In genomic region chr1:159942700-159943640, GRCh38 we compare ENCODE assay signal across 26 cellular contexts. TPM values are rescaled to one million over a fixed set of nuclear protein-coding genes. Genes with fewer than 3 reads are reported as not detected.
DNase-seq lines count a peak whose midpoint lies in the region; ATAC-seq, FAIRE-seq and TF ChIP-seq lines count a peak whose summit lies in the region.
"Had no signal": no experiment of that assay in that cellular context is flagged by ENCODE, and none has a peak within 500 bp of the region (broad histone marks: within the 10 kb centered on the region; RNA-seq: fewer than 3 reads in every experiment).

No MANE protein-coding gene starts in this region.

- H3K9me3 ChIP-seq in spleen, result no peaks in the 10 kb centered on the region
- H3K9me3 ChIP-seq: BE2C, lower lobe of right lung had no signal

- H3K4me1 ChIP-seq in mesendoderm (ENCODE audit: control insufficient read depth, low read depth, low read length) (peaks cover 6% of the 10 kb centered on the region), spleen (peaks cover 0 to 20% (median 14%) of the 10 kb centered on the region in 6 donors)

- no peaks in the 10 kb centered on the region for H3K27me3 ChIP-seq in mesendoderm (ENCODE audit: insufficient read depth, low read length, poor library complexity)
- peaks cover 0 to 54% (median 21%) of the 10 kb centered on the region in 7 donors for H3K27me3 ChIP-seq in spleen (replicated peaks in 1 of 7)
- H3K27me3 ChIP-seq: BE2C had no signal

- no CpG with 5 or more reads among the region's 20 CpGs for WGBS in mesendoderm (ENCODE audit: extremely low coverage, insufficient coverage, low lambda C conversion rate)
- 82 to 92% (median 87%) methylated on average over 20 of the region's 20 CpGs for WGBS in spleen, 5 donors

- no peak overlapping the region for H3K4ac ChIP-seq in mesendoderm (ENCODE audit: low read depth, low read length)

- POLR2A ChIA-PET in WTC11 (lab: Charles Lee), result no interaction called here

- H4K8ac ChIP-seq in mesendoderm (ENCODE audit: low read depth, low read length), result no peak overlapping the region

- FAIRE-seq in GM12892 (lab: Jason Lieb, UNC), result no peak
- FAIRE-seq: colon, HTR-8/SVneo had no signal

- H3K79me2 ChIP-seq in mesendoderm (ENCODE audit: control insufficient read depth, insufficient read depth, low read length), result peaks cover 1% of the 10 kb centered on the region

- H3K4me1 Mint-ChIP-seq in WTC11, result peaks cover 47% of the 10 kb centered on the region

- ATAC-seq in WTC11, result no peak
- ATAC-seq: activated CD4-positive, alpha-beta T cell treated with anti-CD3 and anti-CD28 coated beads for 36 hours; lower lobe of right lung; Right ventricle myocardium inferior; stimulated activated naive CD8-positive, alpha-beta T cell treated with anti-CD3 and anti-CD28 coated beads, Interleukin-15, amount 100 ng/mL, for 72 hours had no signal

- no peak overlapping the region for H2BK15ac ChIP-seq in mesendoderm (replicated peaks; ENCODE audit: low read depth)

- no peak overlapping the region for H3K9ac ChIP-seq in mesendoderm (ENCODE audit: low read length)
- H3K9ac ChIP-seq: KMS-11 had no signal

- no peak overlapping the region for H2AK5ac ChIP-seq in mesendoderm (ENCODE audit: low read length)

- no peak overlapping the region for H3K27ac ChIP-seq in coronary artery
- no peak overlapping the region for H3K27ac ChIP-seq in mesendoderm (ENCODE audit: low read depth, low read length)
- H3K27ac ChIP-seq in spleen, result no peak overlapping the region
- H3K27ac ChIP-seq: KMS-11, lower lobe of right lung had no signal

- peak overlapping the region; percentile 34 for H3K56ac ChIP-seq in mesendoderm (ENCODE audit: low read length)

- H3K4me2 ChIP-seq in mesendoderm (ENCODE audit: low read length), result no peak overlapping the region
- H3K4me2 ChIP-seq: KMS-11 had no signal

- H3K36me3 Mint-ChIP-seq in WTC11, result peaks cover 5% of the 10 kb centered on the region; the same call in 1 of the 2 replicates
- H3K36me3 Mint-ChIP-seq: activated naive CD8-positive, alpha-beta T cell treated with anti-CD3 and anti-CD28 coated beads, Interleukin-2, amount 10 ng/mL, durations not matched to agents 7 days and 5 days had no signal

- no peak overlapping the region for H3K18ac ChIP-seq in mesendoderm (ENCODE audit: low read length)

- no peak overlapping the region for H2BK120ac ChIP-seq in mesendoderm (ENCODE audit: low read depth, low read length)

- H3K79me1 ChIP-seq in mesendoderm (ENCODE audit: low read length), result peaks cover 2% of the 10 kb centered on the region

- H3K36me3 ChIP-seq in mesendoderm (ENCODE audit: control insufficient read depth, insufficient read depth, low read length) (no peaks in the 10 kb centered on the region), spleen (no peaks in the 10 kb centered on the region)
- H3K36me3 ChIP-seq: BE2C, lower lobe of right lung had no signal

- H3K27ac Mint-ChIP-seq in WTC11, result no peak overlapping the region
- H3K27ac Mint-ChIP-seq: activated CD4-positive, alpha-beta T cell treated with anti-CD3 and anti-CD28 coated beads for 36 hours; activated naive CD8-positive, alpha-beta T cell treated with anti-CD3 and anti-CD28 coated beads, Interleukin-2, amount 10 ng/mL, durations not matched to agents 7 days and 5 days; activated T-helper 2 cell treated with anti-CD3 and anti-CD28 coated beads, Interferon-gamma antibody, Interleukin-2, Interleukin-4, amounts not matched to agents 10 μg/mL and 5 μg/mL and 100 μg/mL, durations not matched to agents 14 hours and 24 hours and 36 hours; stimulated activated naive CD8-positive, alpha-beta T cell treated with anti-CD3 and anti-CD28 coated beads, Interleukin-15, amount 100 ng/mL, for 72 hours had no signal

- H3K23ac ChIP-seq in mesendoderm (ENCODE audit: low read length), result no peak overlapping the region

- no peaks in the 10 kb centered on the region for H3K27me3 Mint-ChIP-seq in WTC11 (ENCODE audit: low read depth)

- no peak overlapping the region for H3K4me3 Mint-ChIP-seq in WTC11
- H3K4me3 Mint-ChIP-seq: activated CD4-positive, alpha-beta T cell treated with anti-CD3 and anti-CD28 coated beads for 36 hours; activated naive CD8-positive, alpha-beta T cell treated with anti-CD3 and anti-CD28 coated beads, Interleukin-2, amount 10 ng/mL, durations not matched to agents 7 days and 5 days; stimulated activated naive CD8-positive, alpha-beta T cell treated with anti-CD3 and anti-CD28 coated beads, Interleukin-15, amount 100 ng/mL, for 72 hours had no signal

- no peaks in the 10 kb centered on the region for H3K9me3 Mint-ChIP-seq in WTC11
- H3K9me3 Mint-ChIP-seq: activated naive CD8-positive, alpha-beta T cell treated with anti-CD3 and anti-CD28 coated beads, Interleukin-2, amount 10 ng/mL, durations not matched to agents 7 days and 5 days; activated T-helper 2 cell treated with anti-CD3 and anti-CD28 coated beads, Interferon-gamma antibody, Interleukin-2, Interleukin-4, amounts not matched to agents 10 μg/mL and 5 μg/mL and 100 μg/mL, durations not matched to agents 14 hours and 24 hours and 36 hours; stimulated activated naive CD8-positive, alpha-beta T cell treated with anti-CD3 and anti-CD28 coated beads, Interleukin-15, amount 100 ng/mL, for 72 hours had no signal

- no peak for TF ChIP-seq CTCF in coronary artery (IDR thresholded peaks at IDR 0.05)
- TF ChIP-seq CTCF in spleen (IDR thresholded peaks at IDR 0.05 in 8 of 11, conservative IDR thresholded peaks at IDR 0.05 in 3 of 11), result no peak
- TF ChIP-seq CTCF in WTC11 (IDR thresholded peaks at IDR 0.05), result no peak
- TF ChIP-seq CTCF in GM10266 (IDR thresholded peaks at IDR 0.05; ENCODE audit: control insufficient read depth, insufficient read depth, low read depth, missing control alignments), result no peak

- H3K4me3 ChIP-seq in coronary artery, result no peak overlapping the region
- no peak overlapping the region for H3K4me3 ChIP-seq in mesendoderm (ENCODE audit: low read length)
- no peak overlapping the region for H3K4me3 ChIP-seq in spleen
- H3K4me3 ChIP-seq: lower lobe of right lung had no signal

- DNase-seq in NCI-H1105 treated with DMSO at 0.1 percent for 48 hours (lab: John Stamatoyannopoulos, UW), result peak; percentile 19
- no peak for DNase-seq in NCI-H1105 (lab: John Stamatoyannopoulos, UW)
- peak; percentile 35 for DNase-seq in coronary artery (ENCODE audit: low spot score)
- no peak for DNase-seq in mesendoderm
- peak; percentile 40 for DNase-seq in spleen
- DNase-seq in GM12892 (ENCODE audit: insufficient read length), result no peak
- DNase-seq in WTC11 (ENCODE audit: low spot score), result no peak
- DNase-seq in GM10266 (ENCODE audit: extremely low spot score), result no peak
- DNase-seq: 8988T; activated CD4-positive, alpha-beta T cell treated with anti-CD3 and anti-CD28 coated beads for 36 hours; activated naive CD8-positive, alpha-beta T cell treated with anti-CD3 and anti-CD28 coated beads, Interleukin-2, amount 10 ng/mL, durations not matched to agents 7 days and 5 days; BE2C; COR-L47; lower lobe of right lung; NCI-H2107; NCI-H524 treated with DMSO at 0.1 percent for 48 hours; stimulated activated CD4-positive, alpha-beta T cell treated with anti-CD3 and anti-CD28 coated beads, Interleukin-4, amount 100 ng/mL, for 1 hour; stimulated activated naive CD8-positive, alpha-beta T cell treated with anti-CD3 and anti-CD28 coated beads, Interleukin-15, amount 100 ng/mL, for 72 hours; trophoblast cell had no signal

- CTCF ChIA-PET in WTC11 (lab: Charles Lee), result interaction anchor here (5.8 kb wide), 1 partner anchor 64 kb away, joined by 100 read pairs; no protein-coding TSS in a partner anchor

- intact Hi-C loops in spleen (cut with DNase I; ENCODE audit: low total_unique reads), result no loop called here

- TF ChIP-seq POLR2A in spleen (IDR thresholded peaks at IDR 0.05), result no peak
- TF ChIP-seq POLR2A in GM12892 (IDR thresholded peaks at IDR 0.05; ENCODE audit: low read depth, low read length), result no peak

- H4K5ac ChIP-seq in mesendoderm (ENCODE audit: low read length), result no peak overlapping the region

- H2BK5ac ChIP-seq in mesendoderm (ENCODE audit: low read length), result no peak overlapping the region

TF ChIP-seq in WTC11, 78 proteins besides CTCF, POLR2A, EP300 and RAD21 (continues in another document):
- TF ChIP-seq ZBTB21 (CRISPR knock-in tag; IDR thresholded peaks at IDR 0.05; ENCODE audit: borderline replicate concordance), result no peak
- TF ChIP-seq SP1 (CRISPR knock-in tag; conservative IDR thresholded peaks at IDR 0.05), result no peak
- no peak for TF ChIP-seq JAZF1 (CRISPR knock-in tag; IDR thresholded peaks at IDR 0.05)
- TF ChIP-seq ZNF263 (CRISPR knock-in tag; IDR thresholded peaks at IDR 0.05; ENCODE audit: low read depth), result no peak
- no peak for TF ChIP-seq ATF3 (CRISPR knock-in tag; conservative IDR thresholded peaks at IDR 0.05)
- no peak for TF ChIP-seq KAT7 (CRISPR knock-in tag; IDR thresholded peaks at IDR 0.05; ENCODE audit: borderline replicate concordance)
- TF ChIP-seq RORB (CRISPR knock-in tag; IDR thresholded peaks at IDR 0.05), result no peak

RNA-seq across cellular contexts. Expression of gene IGSF9, which starts 2.4 kb away (rescaled TPM):
- polyA plus RNA-seq in mesendoderm (2013, experiment 1 of 2), result 10.4 TPM
- polyA plus RNA-seq in mesendoderm (2013, experiment 2 of 2), result 10.1 TPM
- total RNA-seq in spleen (1 to 10 TPM in 4 of 7 donors, under 1 TPM in 3; 0.64 to 2.1 (median 1.1) TPM), WTC11 (2021) (16.4 to 19.4 TPM (median 18.8 TPM) in 3 replicates)
- polyA plus RNA-seq in spleen, result under 1 TPM; 0.12 to 0.80 (median 0.46) TPM
- not detected for polyA plus RNA-seq in GM12892 (2012; ENCODE audit: missing spikeins)
- total RNA-seq: activated naive CD8-positive, alpha-beta T cell treated with anti-CD3 and anti-CD28 coated beads, Interleukin-2, amount 10 ng/mL, durations not matched to agents 7 days and 5 days; activated T-helper 2 cell treated with anti-CD3 and anti-CD28 coated beads, Interferon-gamma antibody, Interleukin-2, Interleukin-4, amounts not matched to agents 10 μg/mL and 5 μg/mL and 100 μg/mL, durations not matched to agents 14 hours and 24 hours and 36 hours had no signal

RNA-seq across cellular contexts. Expression of gene SLAMF9, which starts 11.1 kb away (rescaled TPM):
- 0.07 TPM for polyA plus RNA-seq in mesendoderm (2013, experiment 1 of 2)
- polyA plus RNA-seq in mesendoderm (2013, experiment 2 of 2), result not detected
- total RNA-seq in spleen (1 to 10 TPM in 1 of 7 donors, under 1 TPM in 2, not detected in 4; 0.67 to 1.3 (median 0.89) TPM), WTC11 (2021) (not detected in 3 replicates)
- under 1 TPM; 0.14 to 0.26 (median 0.22) TPM for polyA plus RNA-seq in spleen
- polyA plus RNA-seq in GM12892 (2012; ENCODE audit: missing spikeins), result not detected
- total RNA-seq: activated CD4-positive, alpha-beta T cell treated with anti-CD3 and anti-CD28 coated beads for 36 hours; activated naive CD8-positive, alpha-beta T cell treated with anti-CD3 and anti-CD28 coated beads, Interleukin-2, amount 10 ng/mL, durations not matched to agents 7 days and 5 days; activated T-helper 2 cell treated with anti-CD3 and anti-CD28 coated beads, Interferon-gamma antibody, Interleukin-2, Interleukin-4, amounts not matched to agents 10 μg/mL and 5 μg/mL and 100 μg/mL, durations not matched to agents 14 hours and 24 hours and 36 hours; Daoy; lower lobe of right lung; Right ventricle myocardium inferior; skeletal muscle tissue had no signal

RNA-seq across cellular contexts. Expression of gene TAGLN2, which starts 17.7 kb away (rescaled TPM):
- 155 TPM for polyA plus RNA-seq in mesendoderm (2013, experiment 1 of 2)
- polyA plus RNA-seq in mesendoderm (2013, experiment 2 of 2), result 159 TPM
- total RNA-seq in spleen (100 to 1,000 TPM; 341 to 505 (median 407) TPM), WTC11 (2021) (66.9 to 75.3 TPM (median 73.3 TPM) in 3 replicates)
- polyA plus RNA-seq in spleen, result 100 to 1,000 TPM; 351 to 525 (median 475) TPM
- polyA plus RNA-seq in GM12892 (2012; ENCODE audit: missing spikeins), result 500 TPM

RNA-seq across cellular contexts. Expression of gene CFAP45, which starts 43.0 kb away (rescaled TPM):
- 0.51 TPM for polyA plus RNA-seq in mesendoderm (2013, experiment 1 of 2)
- 0.60 TPM for polyA plus RNA-seq in mesendoderm (2013, experiment 2 of 2)
- total RNA-seq in spleen (1 to 10 TPM; 1.1 to 3.0 (median 2.0) TPM), WTC11 (2021) (0.27 to 0.48 TPM (median 0.48 TPM) in 3 replicates)
- polyA plus RNA-seq in spleen, result 1 to 10 TPM in 2 of 3 donors, under 1 TPM in 1; 0.58 to 2.8 (median 1.2) TPM
- polyA plus RNA-seq in GM12892 (2012; ENCODE audit: missing spikeins), result 1.00 TPM
- total RNA-seq: skeletal muscle tissue had no signal

Comparison
In these comparisons a context has a peak if more than half of its experiments do, and no peak if none do; other contexts are left out.
1. DNase-seq: peak in NCI-H1105 treated with DMSO at 0.1 percent for 48 hours (single experiment), coronary artery (single experiment) and spleen (single experiment); none in NCI-H1105 (single experiment), mesendoderm (single experiment), GM12892 (single experiment), WTC11 (single experiment) and GM10266 (single experiment).